Comparison of ENCODE assay signal across 8 cellular contexts in genomic region chr11:1852885-1853284, GRCh38. TPM values are rescaled to one million over a fixed set of nuclear protein-coding genes. Genes with fewer than 3 reads are reported as not detected.
DNase-seq lines count a peak whose midpoint lies in the region; ATAC-seq and TF ChIP-seq lines count a peak whose summit lies in the region.

Gene LSP1 (plus strand): TSS chr11:1853084. CDS start chr11:1853145, 61 bp downstream.

- WGBS in SK-N-SH (ENCODE audit: low lambda C conversion rate) = 71% methylated on average over 18 of the region's 18 CpGs

- H3K9ac ChIP-seq in SK-N-SH = no peak within 1 kb of the TSS

- ATAC-seq in HG03045 (IDR thresholded peaks at IDR 0.05; ENCODE audit: unreplicated experiment) = peak; percentile 40
- peak; percentile 80 for ATAC-seq in central memory CD8-positive, alpha-beta T cell (replicated peaks; ENCODE audit: extremely low read depth, poor library complexity, severe bottlenecking)
- ATAC-seq in SK-N-SH treated with all-trans-retinoic acid at 6 μM for 48 hours = no peak

- TF ChIP-seq EP300 in SK-N-SH (IDR thresholded peaks at IDR 0.05; ENCODE audit: borderline replicate concordance in 1 of 2, low read depth in 1 of 2, low read length in 1 of 2) = no peak

- no peaks in the 10 kb centered on the region; a peak in 1 of 4 replicates for H3K4me1 ChIP-seq in SK-N-SH (ENCODE audit: control insufficient read depth in 1 of 2, insufficient read depth in 2 of 2, low read depth in 1 of 2, low read length in 1 of 2)

- TF ChIP-seq RAD21 in SK-N-SH (IDR thresholded peaks at IDR 0.05; ENCODE audit: low read length) = no peak

- CTCF ChIA-PET in SK-N-SH (lab: Yijun Ruan, JAX) = interaction anchor here (0.7 to 4.1 kb wide), 7 partner anchors 21 to 299 kb away, joined by 3 to 32 read pairs (median 7); no protein-coding TSS in a partner anchor

- H4K20me1 ChIP-seq in SK-N-SH (ENCODE audit: insufficient read depth) = no peaks in the 10 kb centered on the region

- H3K9me3 ChIP-seq in SK-N-SH = no peaks in the 10 kb centered on the region

- TF ChIP-seq POLR2A in GM18526 (IDR thresholded peaks at IDR 0.05; ENCODE audit: extremely low read depth, insufficient read length) = peak; percentile 83

- no peaks in the 10 kb centered on the region for H3K27me3 ChIP-seq in SK-N-SH (ENCODE audit: insufficient read depth)

- H3K4me3 Mint-ChIP-seq in T-helper 2 cell treated with Interferon-gamma antibody and Interleukin-4, amounts not matched to agents 5 μg/mL and 100 μg/mL, for 36 hours = peak within 1 kb of the TSS; percentile 98
- H3K4me3 Mint-ChIP-seq in central memory CD8-positive, alpha-beta T cell = peak within 1 kb of the TSS; percentile 99

- DNase-seq in T-helper 2 cell treated with Interferon-gamma antibody and Interleukin-4, amounts not matched to agents 5 μg/mL and 100 μg/mL, for 36 hours (ENCODE audit: low spot score) = peak; percentile 90
- peak; percentile 66 to 88 for DNase-seq in central memory CD8-positive, alpha-beta T cell (ENCODE audit: low spot score in 2 of 2)
- DNase-seq in stimulated activated CD4-positive, alpha-beta T cell treated with anti-CD3 and anti-CD28 coated beads, Interleukin-12 subunit alpha, Interleukin-12 subunit beta, amount 100 ng/mL, for 24 hours (ENCODE audit: low read depth in 2 of 2) = peak; percentile 49 to 77
- no peak for DNase-seq in SK-N-SH
- DNase-seq in retina = no peak

- peak within 1 kb of the TSS; percentile 92 for H3K27ac Mint-ChIP-seq in T-helper 2 cell treated with Interferon-gamma antibody and Interleukin-4, amounts not matched to agents 5 μg/mL and 100 μg/mL, for 36 hours
- peak within 1 kb of the TSS; percentile 99 for H3K27ac Mint-ChIP-seq in central memory CD8-positive, alpha-beta T cell (ENCODE audit: low read depth)

- no peak for TF ChIP-seq CTCF in SK-N-SH (IDR thresholded peaks at IDR 0.05)

- no peak within 1 kb of the TSS for H2AFZ ChIP-seq in SK-N-SH (ENCODE audit: low read depth)

- H3K9me2 ChIP-seq in SK-N-SH = no peaks in the 10 kb centered on the region

- no peak within 1 kb of the TSS for H3K27ac ChIP-seq in SK-N-SH (ENCODE audit: low read depth in 2 of 2, low read length in 1 of 2)

- no peaks in the 10 kb centered on the region for H3K27me3 Mint-ChIP-seq in T-helper 2 cell treated with Interferon-gamma antibody and Interleukin-4, amounts not matched to agents 5 μg/mL and 100 μg/mL, for 36 hours (ENCODE audit: low read depth)
- no peaks in the 10 kb centered on the region for H3K27me3 Mint-ChIP-seq in central memory CD8-positive, alpha-beta T cell

- peaks cover 18% of the 10 kb centered on the region for H3K36me3 Mint-ChIP-seq in T-helper 2 cell treated with Interferon-gamma antibody and Interleukin-4, amounts not matched to agents 5 μg/mL and 100 μg/mL, for 36 hours (ENCODE audit: low read depth)
- peaks cover 17% of the 10 kb centered on the region for H3K36me3 Mint-ChIP-seq in central memory CD8-positive, alpha-beta T cell (ENCODE audit: insufficient read depth)

- H3K9me3 Mint-ChIP-seq in T-helper 2 cell treated with Interferon-gamma antibody and Interleukin-4, amounts not matched to agents 5 μg/mL and 100 μg/mL, for 36 hours = no peaks in the 10 kb centered on the region
- H3K9me3 Mint-ChIP-seq in central memory CD8-positive, alpha-beta T cell = no peaks in the 10 kb centered on the region

- no peak within 1 kb of the TSS for H3K4me2 ChIP-seq in SK-N-SH

- no peak within 1 kb of the TSS for H3K4me3 ChIP-seq in SK-N-SH (ENCODE audit: low read depth in 2 of 2, low read length in 1 of 2)

- H3K4me1 Mint-ChIP-seq in T-helper 2 cell treated with Interferon-gamma antibody and Interleukin-4, amounts not matched to agents 5 μg/mL and 100 μg/mL, for 36 hours (ENCODE audit: low read depth) = peaks cover 29% of the 10 kb centered on the region
- peaks cover 47% of the 10 kb centered on the region for H3K4me1 Mint-ChIP-seq in central memory CD8-positive, alpha-beta T cell

- H3K79me2 ChIP-seq in SK-N-SH (ENCODE audit: insufficient read depth) = no peaks in the 10 kb centered on the region

- no peaks in the 10 kb centered on the region for H3F3A ChIP-seq in SK-N-SH (replicated peaks; ENCODE audit: insufficient read depth)

- H3K36me3 ChIP-seq in SK-N-SH (replicated peaks in 1 of 2; ENCODE audit: control insufficient read depth in 1 of 2, insufficient read depth in 2 of 2, low read length in 1 of 2) = no peaks in the 10 kb centered on the region

- POLR2A ChIA-PET in SK-N-SH (lab: Yijun Ruan, JAX) = no interaction called here

TF ChIP-seq in SK-N-SH, 30 proteins besides CTCF, POLR2A, EP300 and RAD21:
- TF ChIP-seq TCF12 (IDR thresholded peaks at IDR 0.05) (no peak), SMC3 (IDR thresholded peaks at IDR 0.05; ENCODE audit: low read depth, low read length) (no peak)
- TF ChIP-seq, protein P1, sequence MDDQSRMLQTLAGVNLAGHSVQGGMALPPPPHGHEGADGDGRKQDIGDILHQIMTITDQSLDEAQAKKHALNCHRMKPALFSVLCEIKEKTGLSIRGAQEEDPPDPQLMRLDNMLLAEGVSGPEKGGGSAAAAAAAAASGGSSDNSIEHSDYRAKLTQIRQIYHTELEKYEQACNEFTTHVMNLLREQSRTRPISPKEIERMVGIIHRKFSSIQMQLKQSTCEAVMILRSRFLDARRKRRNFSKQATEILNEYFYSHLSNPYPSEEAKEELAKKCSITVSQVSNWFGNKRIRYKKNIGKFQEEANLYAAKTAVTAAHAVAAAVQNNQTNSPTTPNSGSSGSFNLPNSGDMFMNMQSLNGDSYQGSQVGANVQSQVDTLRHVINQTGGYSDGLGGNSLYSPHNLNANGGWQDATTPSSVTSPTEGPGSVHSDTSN (IDR thresholded peaks at IDR 0.05) = no peak

TF ChIP-seq in SK-N-SH treated with all-trans-retinoic acid at 6 μM for 48 hours, 23 proteins besides CTCF, POLR2A, EP300 and RAD21:
- no peak for TF ChIP-seq SNAI2 (CRISPR knock-in tag; IDR thresholded peaks at IDR 0.05)
- TF ChIP-seq ISL1 (CRISPR knock-in tag; IDR thresholded peaks at IDR 0.05) = no peak
- no peak for TF ChIP-seq ZFP3 (CRISPR knock-in tag; IDR thresholded peaks at IDR 0.05)
- TF ChIP-seq CSRNP3 (CRISPR knock-in tag; IDR thresholded peaks at IDR 0.05) = no peak
- no peak for TF ChIP-seq CSDC2 (CRISPR knock-in tag; IDR thresholded peaks at IDR 0.05)
- TF ChIP-seq OSR1 (CRISPR knock-in tag; IDR thresholded peaks at IDR 0.05) = no peak
- no peak for TF ChIP-seq CREB5 (CRISPR knock-in tag; IDR thresholded peaks at IDR 0.05; ENCODE audit: low read depth)
- TF ChIP-seq ZFP30 (CRISPR knock-in tag; IDR thresholded peaks at IDR 0.05) = no peak
- TF ChIP-seq BACH2 (CRISPR knock-in tag; IDR thresholded peaks at IDR 0.05; ENCODE audit: borderline replicate concordance) = no peak
- TF ChIP-seq POU6F1 (CRISPR knock-in tag; IDR thresholded peaks at IDR 0.05; ENCODE audit: borderline replicate concordance, low read depth) = no peak
- TF ChIP-seq RARB (CRISPR knock-in tag; IDR thresholded peaks at IDR 0.05) = no peak

RNA-seq across cellular contexts. Expression of gene LSP1, which starts in this region (rescaled TPM):
- 0.34 and 0.38 TPM in 2 replicates for polyA plus RNA-seq in SK-N-SH (2012; rRNA removed)
- polyA plus RNA-seq in SK-N-SH (2012; cell fraction: cytosol; rRNA removed) = 0.22 and 0.46 TPM in 2 replicates
- polyA plus RNA-seq in SK-N-SH (2012; cell fraction: nucleus; rRNA removed) = 0.19 and 0.54 TPM in 2 replicates

Comparison
In these comparisons a context has a peak if more than half of its experiments do, and no peak if none do; other contexts are left out.
1. DNase-seq: peak in T-helper 2 cell treated with Interferon-gamma antibody and Interleukin-4, amounts not matched to agents 5 μg/mL and 100 μg/mL, for 36 hours (single experiment), central memory CD8-positive, alpha-beta T cell (2 of 2) and stimulated activated CD4-positive, alpha-beta T cell treated with anti-CD3 and anti-CD28 coated beads, Interleukin-12 subunit alpha, Interleukin-12 subunit beta, amount 100 ng/mL, for 24 hours (2 of 2); none in SK-N-SH (single experiment) and retina (single experiment).